ENCODE assay signal across 2 cellular contexts in the genomic region with DNA sequence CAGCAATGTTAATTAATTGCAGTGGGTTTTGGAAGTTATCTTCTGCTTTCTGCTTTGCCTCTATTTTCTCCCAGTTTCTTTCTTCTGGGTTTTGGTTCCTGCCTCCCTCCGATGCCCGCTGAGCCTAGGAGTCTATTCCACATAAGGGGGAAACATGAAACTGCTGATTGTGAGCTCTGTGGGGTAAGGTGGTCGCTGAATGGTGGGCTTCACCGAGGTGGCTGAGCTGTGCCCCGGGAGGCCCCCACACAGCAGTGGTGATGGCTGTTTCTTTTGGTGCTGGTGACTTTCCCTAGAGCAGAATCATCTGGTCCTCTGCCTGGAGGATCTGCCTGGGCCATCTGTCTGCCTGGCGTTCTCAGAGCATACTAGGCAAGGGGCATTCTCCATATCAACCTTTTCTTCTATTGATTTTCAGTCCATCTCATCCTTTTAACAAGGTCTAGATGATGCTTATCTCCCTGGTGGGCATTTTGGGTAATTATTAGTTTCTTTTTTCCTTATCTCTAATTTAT.
A peak's percentile ranks its signal among the peaks of the same experiment; 100 is the strongest.
TF ChIP-seq lines count a peak whose summit lies in the region.

No MANE protein-coding gene starts in this region.

TF ChIP-seq in HEK293, 187 proteins besides CTCF, POLR2A, EP300 and RAD21 (continued from another document):
- TF ChIP-seq, protein P1, sequence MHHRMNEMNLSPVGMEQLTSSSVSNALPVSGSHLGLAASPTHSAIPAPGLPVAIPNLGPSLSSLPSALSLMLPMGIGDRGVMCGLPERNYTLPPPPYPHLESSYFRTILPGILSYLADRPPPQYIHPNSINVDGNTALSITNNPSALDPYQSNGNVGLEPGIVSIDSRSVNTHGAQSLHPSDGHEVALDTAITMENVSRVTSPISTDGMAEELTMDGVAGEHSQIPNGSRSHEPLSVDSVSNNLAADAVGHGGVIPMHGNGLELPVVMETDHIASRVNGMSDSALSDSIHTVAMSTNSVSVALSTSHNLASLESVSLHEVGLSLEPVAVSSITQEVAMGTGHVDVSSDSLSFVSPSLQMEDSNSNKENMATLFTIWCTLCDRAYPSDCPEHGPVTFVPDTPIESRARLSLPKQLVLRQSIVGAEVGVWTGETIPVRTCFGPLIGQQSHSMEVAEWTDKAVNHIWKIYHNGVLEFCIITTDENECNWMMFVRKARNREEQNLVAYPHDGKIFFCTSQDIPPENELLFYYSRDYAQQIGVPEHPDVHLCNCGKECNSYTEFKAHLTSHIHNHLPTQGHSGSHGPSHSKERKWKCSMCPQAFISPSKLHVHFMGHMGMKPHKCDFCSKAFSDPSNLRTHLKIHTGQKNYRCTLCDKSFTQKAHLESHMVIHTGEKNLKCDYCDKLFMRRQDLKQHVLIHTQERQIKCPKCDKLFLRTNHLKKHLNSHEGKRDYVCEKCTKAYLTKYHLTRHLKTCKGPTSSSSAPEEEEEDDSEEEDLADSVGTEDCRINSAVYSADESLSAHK (tag by site-specific recombination; IDR thresholded peaks at IDR 0.05), result 0 out of 2 replicates have a peak, but pooled peaks have one; percentile 35

TF ChIP-seq in H1, 55 proteins besides CTCF, POLR2A, EP300 and RAD21 (continued from another document):
- TF ChIP-seq SP2 (IDR thresholded peaks at IDR 0.05; ENCODE audit: low read length) (no peak), PHF8 (conservative IDR thresholded peaks at IDR 0.05; ENCODE audit: low read depth, low read length) (no peak), BCL11A (IDR thresholded peaks at IDR 0.05; ENCODE audit: low read depth in 2 of 2, low read length in 2 of 2) (no peak), JUN (IDR thresholded peaks at IDR 0.05; ENCODE audit: low read depth, low read length) (no peak), TEAD4 (IDR thresholded peaks at IDR 0.05; ENCODE audit: low read depth, low read length) (no peak), CBX8 (IDR thresholded peaks at IDR 0.05; ENCODE audit: borderline replicate concordance, low read depth, low read length) (no peak), BACH1 (IDR thresholded peaks at IDR 0.05; ENCODE audit: low read length) (no peak)
- TF ChIP-seq, protein P2, sequence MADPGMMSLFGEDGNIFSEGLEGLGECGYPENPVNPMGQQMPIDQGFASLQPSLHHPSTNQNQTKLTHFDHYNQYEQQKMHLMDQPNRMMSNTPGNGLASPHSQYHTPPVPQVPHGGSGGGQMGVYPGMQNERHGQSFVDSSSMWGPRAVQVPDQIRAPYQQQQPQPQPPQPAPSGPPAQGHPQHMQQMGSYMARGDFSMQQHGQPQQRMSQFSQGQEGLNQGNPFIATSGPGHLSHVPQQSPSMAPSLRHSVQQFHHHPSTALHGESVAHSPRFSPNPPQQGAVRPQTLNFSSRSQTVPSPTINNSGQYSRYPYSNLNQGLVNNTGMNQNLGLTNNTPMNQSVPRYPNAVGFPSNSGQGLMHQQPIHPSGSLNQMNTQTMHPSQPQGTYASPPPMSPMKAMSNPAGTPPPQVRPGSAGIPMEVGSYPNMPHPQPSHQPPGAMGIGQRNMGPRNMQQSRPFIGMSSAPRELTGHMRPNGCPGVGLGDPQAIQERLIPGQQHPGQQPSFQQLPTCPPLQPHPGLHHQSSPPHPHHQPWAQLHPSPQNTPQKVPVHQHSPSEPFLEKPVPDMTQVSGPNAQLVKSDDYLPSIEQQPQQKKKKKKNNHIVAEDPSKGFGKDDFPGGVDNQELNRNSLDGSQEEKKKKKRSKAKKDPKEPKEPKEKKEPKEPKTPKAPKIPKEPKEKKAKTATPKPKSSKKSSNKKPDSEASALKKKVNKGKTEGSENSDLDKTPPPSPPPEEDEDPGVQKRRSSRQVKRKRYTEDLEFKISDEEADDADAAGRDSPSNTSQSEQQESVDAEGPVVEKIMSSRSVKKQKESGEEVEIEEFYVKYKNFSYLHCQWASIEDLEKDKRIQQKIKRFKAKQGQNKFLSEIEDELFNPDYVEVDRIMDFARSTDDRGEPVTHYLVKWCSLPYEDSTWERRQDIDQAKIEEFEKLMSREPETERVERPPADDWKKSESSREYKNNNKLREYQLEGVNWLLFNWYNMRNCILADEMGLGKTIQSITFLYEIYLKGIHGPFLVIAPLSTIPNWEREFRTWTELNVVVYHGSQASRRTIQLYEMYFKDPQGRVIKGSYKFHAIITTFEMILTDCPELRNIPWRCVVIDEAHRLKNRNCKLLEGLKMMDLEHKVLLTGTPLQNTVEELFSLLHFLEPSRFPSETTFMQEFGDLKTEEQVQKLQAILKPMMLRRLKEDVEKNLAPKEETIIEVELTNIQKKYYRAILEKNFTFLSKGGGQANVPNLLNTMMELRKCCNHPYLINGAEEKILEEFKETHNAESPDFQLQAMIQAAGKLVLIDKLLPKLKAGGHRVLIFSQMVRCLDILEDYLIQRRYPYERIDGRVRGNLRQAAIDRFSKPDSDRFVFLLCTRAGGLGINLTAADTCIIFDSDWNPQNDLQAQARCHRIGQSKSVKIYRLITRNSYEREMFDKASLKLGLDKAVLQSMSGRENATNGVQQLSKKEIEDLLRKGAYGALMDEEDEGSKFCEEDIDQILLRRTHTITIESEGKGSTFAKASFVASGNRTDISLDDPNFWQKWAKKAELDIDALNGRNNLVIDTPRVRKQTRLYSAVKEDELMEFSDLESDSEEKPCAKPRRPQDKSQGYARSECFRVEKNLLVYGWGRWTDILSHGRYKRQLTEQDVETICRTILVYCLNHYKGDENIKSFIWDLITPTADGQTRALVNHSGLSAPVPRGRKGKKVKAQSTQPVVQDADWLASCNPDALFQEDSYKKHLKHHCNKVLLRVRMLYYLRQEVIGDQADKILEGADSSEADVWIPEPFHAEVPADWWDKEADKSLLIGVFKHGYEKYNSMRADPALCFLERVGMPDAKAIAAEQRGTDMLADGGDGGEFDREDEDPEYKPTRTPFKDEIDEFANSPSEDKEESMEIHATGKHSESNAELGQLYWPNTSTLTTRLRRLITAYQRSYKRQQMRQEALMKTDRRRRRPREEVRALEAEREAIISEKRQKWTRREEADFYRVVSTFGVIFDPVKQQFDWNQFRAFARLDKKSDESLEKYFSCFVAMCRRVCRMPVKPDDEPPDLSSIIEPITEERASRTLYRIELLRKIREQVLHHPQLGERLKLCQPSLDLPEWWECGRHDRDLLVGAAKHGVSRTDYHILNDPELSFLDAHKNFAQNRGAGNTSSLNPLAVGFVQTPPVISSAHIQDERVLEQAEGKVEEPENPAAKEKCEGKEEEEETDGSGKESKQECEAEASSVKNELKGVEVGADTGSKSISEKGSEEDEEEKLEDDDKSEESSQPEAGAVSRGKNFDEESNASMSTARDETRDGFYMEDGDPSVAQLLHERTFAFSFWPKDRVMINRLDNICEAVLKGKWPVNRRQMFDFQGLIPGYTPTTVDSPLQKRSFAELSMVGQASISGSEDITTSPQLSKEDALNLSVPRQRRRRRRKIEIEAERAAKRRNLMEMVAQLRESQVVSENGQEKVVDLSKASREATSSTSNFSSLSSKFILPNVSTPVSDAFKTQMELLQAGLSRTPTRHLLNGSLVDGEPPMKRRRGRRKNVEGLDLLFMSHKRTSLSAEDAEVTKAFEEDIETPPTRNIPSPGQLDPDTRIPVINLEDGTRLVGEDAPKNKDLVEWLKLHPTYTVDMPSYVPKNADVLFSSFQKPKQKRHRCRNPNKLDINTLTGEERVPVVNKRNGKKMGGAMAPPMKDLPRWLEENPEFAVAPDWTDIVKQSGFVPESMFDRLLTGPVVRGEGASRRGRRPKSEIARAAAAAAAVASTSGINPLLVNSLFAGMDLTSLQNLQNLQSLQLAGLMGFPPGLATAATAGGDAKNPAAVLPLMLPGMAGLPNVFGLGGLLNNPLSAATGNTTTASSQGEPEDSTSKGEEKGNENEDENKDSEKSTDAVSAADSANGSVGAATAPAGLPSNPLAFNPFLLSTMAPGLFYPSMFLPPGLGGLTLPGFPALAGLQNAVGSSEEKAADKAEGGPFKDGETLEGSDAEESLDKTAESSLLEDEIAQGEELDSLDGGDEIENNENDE (IDR thresholded peaks at IDR 0.05; ENCODE audit: insufficient replicate concordance, low read length), result no peak
- TF ChIP-seq, protein P3, sequence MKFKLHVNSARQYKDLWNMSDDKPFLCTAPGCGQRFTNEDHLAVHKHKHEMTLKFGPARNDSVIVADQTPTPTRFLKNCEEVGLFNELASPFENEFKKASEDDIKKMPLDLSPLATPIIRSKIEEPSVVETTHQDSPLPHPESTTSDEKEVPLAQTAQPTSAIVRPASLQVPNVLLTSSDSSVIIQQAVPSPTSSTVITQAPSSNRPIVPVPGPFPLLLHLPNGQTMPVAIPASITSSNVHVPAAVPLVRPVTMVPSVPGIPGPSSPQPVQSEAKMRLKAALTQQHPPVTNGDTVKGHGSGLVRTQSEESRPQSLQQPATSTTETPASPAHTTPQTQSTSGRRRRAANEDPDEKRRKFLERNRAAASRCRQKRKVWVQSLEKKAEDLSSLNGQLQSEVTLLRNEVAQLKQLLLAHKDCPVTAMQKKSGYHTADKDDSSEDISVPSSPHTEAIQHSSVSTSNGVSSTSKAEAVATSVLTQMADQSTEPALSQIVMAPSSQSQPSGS (IDR thresholded peaks at IDR 0.05; ENCODE audit: low read length), result no peak
TF ChIP-seq in H1: peak in this region for 0.
